Comparison of ENCODE assay signal across 8 cellular contexts in the genomic region with DNA sequence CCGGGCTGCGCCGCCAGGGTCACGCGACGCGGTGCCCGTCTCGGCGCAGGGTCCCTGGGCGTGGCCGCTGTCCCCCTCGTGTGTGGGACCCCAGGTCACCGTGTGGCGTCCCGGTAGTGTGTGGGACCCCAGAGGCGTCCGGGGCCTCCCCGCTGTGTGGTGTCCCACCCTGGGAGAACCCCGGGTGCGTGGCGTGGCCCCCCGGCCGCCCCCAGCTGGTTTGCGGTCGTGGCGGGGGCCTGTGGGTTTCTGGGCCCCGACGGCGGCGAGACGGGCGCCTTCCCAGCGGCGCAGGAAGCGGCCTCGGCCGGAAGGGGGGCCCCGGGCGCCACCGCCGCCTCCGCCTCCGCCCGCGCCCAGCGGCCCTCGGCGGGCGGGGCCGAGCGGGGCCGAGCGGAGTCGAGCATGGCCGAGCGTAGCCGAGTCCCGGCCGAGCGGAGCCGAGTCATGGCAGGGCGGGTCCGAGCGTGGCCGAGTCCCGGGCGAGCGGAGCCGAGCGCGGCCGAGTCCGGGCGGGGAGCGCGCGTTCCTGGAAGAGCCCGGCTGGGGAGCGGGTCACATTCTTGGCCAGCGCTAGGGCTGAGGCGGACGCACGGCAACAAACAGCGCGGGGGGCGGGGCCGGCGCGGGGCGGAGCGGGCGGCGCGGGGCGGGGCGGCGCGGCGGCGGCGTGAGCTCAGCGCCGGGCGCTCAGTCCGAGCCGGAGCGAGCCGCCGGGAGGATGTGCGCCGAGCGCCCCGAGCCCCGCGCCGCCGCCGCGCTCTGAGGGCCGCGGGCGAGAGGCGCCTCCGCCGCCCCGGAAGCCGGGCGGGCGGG. TPM values are rescaled to one million over a fixed set of nuclear protein-coding genes. Genes with fewer than 3 reads are reported as not detected.
DNase-seq lines count a peak whose midpoint lies in the region; ATAC-seq and TF ChIP-seq lines count a peak whose summit lies in the region.

No MANE protein-coding gene starts in this region.

- peak overlapping the region; percentile 78 for H3K4me3 Mint-ChIP-seq in neural crest cell
- peak overlapping the region; percentile 62 to 67 for H3K4me3 Mint-ChIP-seq in stimulated activated naive CD8-positive, alpha-beta T cell treated with anti-CD3 and anti-CD28 coated beads, Interleukin-15, amount 100 ng/mL, for 72 hours

- H3K27ac Mint-ChIP-seq in neural crest cell (ENCODE audit: unreplicated experiment): no peak overlapping the region
- H3K27ac Mint-ChIP-seq in stimulated activated naive CD8-positive, alpha-beta T cell treated with anti-CD3 and anti-CD28 coated beads, Interleukin-15, amount 100 ng/mL, for 72 hours: peak overlapping the region in 1 of 2 donors; percentile 47

- peaks cover 8% of the 10 kb centered on the region for H3K4me1 ChIP-seq in HAP-1

- peaks cover 37% of the 10 kb centered on the region for H3K4me1 Mint-ChIP-seq in neural crest cell
- H3K4me1 Mint-ChIP-seq in stimulated activated naive CD8-positive, alpha-beta T cell treated with anti-CD3 and anti-CD28 coated beads, Interleukin-15, amount 100 ng/mL, for 72 hours: peaks cover 37% of the 10 kb centered on the region

- H3K4me3 ChIP-seq in HAP-1: peak overlapping the region; percentile 53
- peak overlapping the region; percentile 87 for H3K4me3 ChIP-seq in MG63
- H3K4me3 ChIP-seq in fibroblast of villous mesenchyme (ENCODE audit: low read depth, low read length): peak overlapping the region; percentile 73

- peaks cover 3% of the 10 kb centered on the region for H3K36me3 ChIP-seq in HAP-1 (replicated peaks)
- peaks cover 33% of the 10 kb centered on the region for H3K36me3 ChIP-seq in MG63

- in situ Hi-C loops in HAP-1 (cut with MboI; ENCODE audit: low sequenced_read_pairs): no loop called here

- no peaks in the 10 kb centered on the region for H3K9me3 ChIP-seq in HAP-1
- H3K9me3 ChIP-seq in MG63: no peaks in the 10 kb centered on the region

- no peaks in the 10 kb centered on the region for H3K36me3 Mint-ChIP-seq in neural crest cell (ENCODE audit: low read depth)

- no peak for TF ChIP-seq CTCF in fibroblast of villous mesenchyme (IDR thresholded peaks at IDR 0.05; ENCODE audit: insufficient read depth, low read depth, low read length)
- no peak for TF ChIP-seq CTCF in neural crest cell (conservative IDR thresholded peaks at IDR 0.05)

- no peaks in the 10 kb centered on the region for H3K9me3 Mint-ChIP-seq in neural crest cell
- H3K9me3 Mint-ChIP-seq in stimulated activated naive CD8-positive, alpha-beta T cell treated with anti-CD3 and anti-CD28 coated beads, Interleukin-15, amount 100 ng/mL, for 72 hours: no peaks in the 10 kb centered on the region

- H3K27me3 Mint-ChIP-seq in neural crest cell (ENCODE audit: low read depth): no peaks in the 10 kb centered on the region
- peaks cover 9% of the 10 kb centered on the region for H3K27me3 Mint-ChIP-seq in stimulated activated naive CD8-positive, alpha-beta T cell treated with anti-CD3 and anti-CD28 coated beads, Interleukin-15, amount 100 ng/mL, for 72 hours

- DNase-seq in GDM1 (lab: John Stamatoyannopoulos, UW) (peak; percentile 93), HAP-1 (ENCODE audit: low spot score in 2 of 2) (peak; percentile 89 to 96), MG63 (peak; percentile 92), SHP77 treated with DMSO at 0.1 percent for 48 hours (lab: John Stamatoyannopoulos, UW) (peak; percentile 81), activated gamma-delta T cell treated with Interleukin-2 at 50 U/mL for 16 hours (peak; percentile 92), fibroblast of villous mesenchyme (ENCODE audit: low read depth) (peak; percentile 97), neural crest cell (ENCODE audit: low read depth, low spot score) (peak; percentile 97)
- DNase-seq in stimulated activated naive CD8-positive, alpha-beta T cell treated with anti-CD3 and anti-CD28 coated beads, Interleukin-15, amount 100 ng/mL, for 72 hours: peak; percentile 97 to 99

- no peaks in the 10 kb centered on the region for H3K27me3 ChIP-seq in HAP-1 (ENCODE audit: low read depth)
- H3K27me3 ChIP-seq in MG63: no peaks in the 10 kb centered on the region

- ATAC-seq in stimulated activated naive CD8-positive, alpha-beta T cell treated with anti-CD3 and anti-CD28 coated beads, Interleukin-15, amount 100 ng/mL, for 72 hours: peak; percentile 87

RNA-seq across cellular contexts. Expression of a gene that starts 0.6 kb away (rescaled TPM):
- 7.7 and 9.2 TPM in 2 replicates for total RNA-seq in MG63 (2014; rRNA removed; shearing (Covaris generic); ENCODE audit: low replicate concordance)
- total RNA-seq in fibroblast of villous mesenchyme (26.8 and 32.9 TPM in 2 replicates), neural crest cell (58.9 and 62.0 TPM in 2 replicates)

RNA-seq across cellular contexts. Expression of a gene that starts 33.0 kb away (rescaled TPM):
- total RNA-seq in MG63 (2014; rRNA removed; shearing (Covaris generic); ENCODE audit: low replicate concordance): 30.4 and 75.0 TPM in 2 replicates
- total RNA-seq in fibroblast of villous mesenchyme: 20.7 and 30.3 TPM in 2 replicates
- 80.9 and 93.7 TPM in 2 replicates for total RNA-seq in neural crest cell

Comparison
In these comparisons a context has a peak if more than half of its experiments do, and no peak if none do; other contexts are left out.
1. Peak in every context shown above with its lines: DNase-seq, ATAC-seq and H3K4me3 ChIP-seq.